8 cellular contexts compared by ENCODE assay signal in the genomic region with DNA sequence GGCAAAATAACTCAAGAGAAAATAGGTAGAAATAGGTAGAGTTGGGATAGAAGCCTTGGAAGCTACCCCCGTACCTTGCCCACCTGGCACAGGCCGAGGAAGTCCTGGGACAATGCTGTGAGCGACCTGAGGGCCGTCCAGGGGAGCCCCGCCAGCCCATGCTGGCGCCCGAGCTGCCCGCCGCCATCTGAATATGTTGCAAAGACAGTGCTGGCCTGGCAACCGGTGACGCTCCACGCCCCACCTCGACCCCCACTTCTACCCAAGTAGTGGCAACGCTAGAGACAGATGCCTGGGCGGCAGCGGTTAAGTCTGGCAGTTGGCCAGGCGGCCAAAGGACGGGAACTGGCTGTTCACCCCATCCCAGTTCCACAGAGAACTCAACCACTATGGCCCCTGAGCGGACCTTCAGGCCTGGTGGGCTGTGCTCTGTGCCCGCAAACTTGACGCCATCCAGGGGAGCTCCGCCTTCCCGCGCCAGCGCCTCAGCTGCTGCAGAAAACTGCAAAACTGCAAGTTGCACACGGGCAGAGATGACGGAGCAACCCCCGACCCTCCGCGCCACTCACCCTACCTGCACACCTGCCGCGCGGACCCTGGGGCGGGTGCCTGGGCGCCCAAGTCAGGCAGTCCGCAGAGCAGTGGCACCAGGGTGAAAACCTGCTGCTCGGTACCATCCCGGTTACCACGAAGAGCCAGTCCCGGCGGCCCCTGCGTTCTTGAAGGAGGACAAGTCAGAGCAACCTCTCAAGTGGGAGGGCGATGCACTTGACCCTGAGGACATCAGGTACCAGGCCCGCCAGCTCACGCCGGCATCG.
DNase-seq lines count a peak whose midpoint lies in the region; ATAC-seq and TF ChIP-seq lines count a peak whose summit lies in the region.
"Not testable (repeated sequence)": the region's sequence is repeated elsewhere in the genome, so short reads cannot be mapped to it uniquely, and the experiment has no call there.

No MANE protein-coding gene starts in this region.

- H3K27me3 ChIP-seq in CD8-positive, alpha-beta T cell (ENCODE audit: insufficient read depth, low read length); WERI-Rb-1 (ENCODE audit: insufficient read depth, low read depth, severe bottlenecking); body of pancreas; testis: not testable (repeated sequence)

- not testable (repeated sequence) for H3K9me3 ChIP-seq in CD8-positive, alpha-beta T cell (ENCODE audit: low read length); WERI-Rb-1 (ENCODE audit: severe bottlenecking); body of pancreas; testis

- not testable (repeated sequence) for H3K27me3 Mint-ChIP-seq in CD8-positive, alpha-beta T cell (ENCODE audit: low read depth); activated T-cell treated with anti-CD3 and anti-CD28 coated beads, Interleukin-2, amount 50 U/mL, for 4 hours (ENCODE audit: low read depth); glutamatergic neuron (ENCODE audit: unreplicated experiment); memory B cell

- H3K36me3 ChIP-seq in CD8-positive, alpha-beta T cell (ENCODE audit: insufficient read depth, low read length); WERI-Rb-1; body of pancreas (replicated peaks in 1 of 2; ENCODE audit: insufficient read depth in 1 of 2, low read depth in 2 of 2); testis (ENCODE audit: low read depth, missing control alignments): not testable (repeated sequence)

- peak overlapping the region; percentile 37 for H3K4me3 Mint-ChIP-seq in CD8-positive, alpha-beta T cell
- H3K4me3 Mint-ChIP-seq in activated T-cell treated with anti-CD3 and anti-CD28 coated beads, Interleukin-2, amount 50 U/mL, for 4 hours = peak overlapping the region; percentile 73
- H3K4me3 Mint-ChIP-seq in glutamatergic neuron (ENCODE audit: unreplicated experiment) (peak overlapping the region; percentile 55), memory B cell (peak overlapping the region; percentile 54)

- ATAC-seq in CD8-positive, alpha-beta T cell; activated T-cell treated with anti-CD3 and anti-CD28 coated beads, Interleukin-2, amount 50 U/mL, for 4 hours; body of pancreas; memory B cell (ENCODE audit: low read depth): not testable (repeated sequence)

- 36% methylated on average over 5 of the region's 47 CpGs; no CpG with 5 or more reads in 1 of the 2 donors for WGBS in body of pancreas, 2 donors
- WGBS in testis, 2 donors = 20% methylated on average over 2 of the region's 47 CpGs; no CpG with 5 or more reads in 1 of the 2 donors

- intact Hi-C loops in CD8-positive, alpha-beta T cell (cut with DNase I, micrococcal nuclease); body of pancreas (cut with DNase I); testis (cut with DNase I; ENCODE audit: low total_unique reads): not testable (repeated sequence)

- not testable (repeated sequence) for H3K27ac ChIP-seq in CD8-positive, alpha-beta T cell (ENCODE audit: low read depth, low read length); WERI-Rb-1; body of pancreas; testis

- peak in 3 of 7 experiments; percentile 9 to 51 (median 17) for DNase-seq in CD8-positive, alpha-beta T cell
- peak; percentile 13 for DNase-seq in WERI-Rb-1
- not testable (repeated sequence) for DNase-seq in activated T-cell treated with anti-CD3 and anti-CD28 coated beads, Interleukin-2, amount 50 U/mL, for 4 hours; glutamatergic neuron; memory B cell (ENCODE audit: low spot score in 2 of 2); retinal pigment epithelial cell (ENCODE audit: low read depth)
- peak; percentile 6 to 20 (median 10) for DNase-seq in body of pancreas
- peak; percentile 38 for DNase-seq in testis

- POLR2A ChIA-PET in CD8-positive, alpha-beta T cell (lab: Charles Lee) = not testable (repeated sequence)

- H3K36me3 Mint-ChIP-seq in CD8-positive, alpha-beta T cell; activated T-cell treated with anti-CD3 and anti-CD28 coated beads, Interleukin-2, amount 50 U/mL, for 4 hours (ENCODE audit: insufficient read depth); glutamatergic neuron (ENCODE audit: unreplicated experiment); memory B cell: not testable (repeated sequence)

- not testable (repeated sequence) for TF ChIP-seq POLR2A in body of pancreas (IDR thresholded peaks at IDR 0.05); testis (IDR thresholded peaks at IDR 0.05)

- not testable (repeated sequence) for H3K4me1 Mint-ChIP-seq in CD8-positive, alpha-beta T cell (ENCODE audit: low read depth); activated T-cell treated with anti-CD3 and anti-CD28 coated beads, Interleukin-2, amount 50 U/mL, for 4 hours (ENCODE audit: low read depth); glutamatergic neuron (ENCODE audit: low read depth, unreplicated experiment); memory B cell

- H3K4me3 ChIP-seq in CD8-positive, alpha-beta T cell (ENCODE audit: low read depth, low read length); body of pancreas; testis: not testable (repeated sequence)
- H3K4me3 ChIP-seq in WERI-Rb-1 (ENCODE audit: low read depth, low read length) (peak overlapping the region; percentile 31), retinal pigment epithelial cell (ENCODE audit: low read length) (peak overlapping the region; percentile 38)

- CTCF ChIA-PET in CD8-positive, alpha-beta T cell (lab: Charles Lee) = not testable (repeated sequence)

- not testable (repeated sequence) for H3K4me1 ChIP-seq in CD8-positive, alpha-beta T cell (ENCODE audit: insufficient read depth, low read length); body of pancreas; testis

- not testable (repeated sequence) for H3K27ac Mint-ChIP-seq in CD8-positive, alpha-beta T cell; glutamatergic neuron (ENCODE audit: unreplicated experiment); memory B cell

- not testable (repeated sequence) for TF ChIP-seq CTCF in CD8-positive, alpha-beta T cell (IDR thresholded peaks at IDR 0.05); WERI-Rb-1 (IDR thresholded peaks at IDR 0.05; ENCODE audit: low read depth, low read length); body of pancreas (IDR thresholded peaks at IDR 0.05); glutamatergic neuron (IDR thresholded peaks at IDR 0.05; ENCODE audit: partially characterized antibody, unreplicated experiment); retinal pigment epithelial cell (conservative IDR thresholded peaks at IDR 0.05; ENCODE audit: low read depth, low read length); testis (IDR thresholded peaks at IDR 0.05)

- not testable (repeated sequence) for H3K9me3 Mint-ChIP-seq in CD8-positive, alpha-beta T cell; activated T-cell treated with anti-CD3 and anti-CD28 coated beads, Interleukin-2, amount 50 U/mL, for 4 hours; glutamatergic neuron (ENCODE audit: unreplicated experiment); memory B cell
